1 cellular context compared by ENCODE assay signal in genomic region chr20:37727957-37728634, GRCh38.
TF ChIP-seq lines count a peak whose summit lies in the region.

No MANE protein-coding gene starts in this region.

TF ChIP-seq in SK-N-SH, 30 proteins besides CTCF, POLR2A, EP300 and RAD21 (continued from another document):
- TF ChIP-seq TEAD4 (IDR thresholded peaks at IDR 0.05; ENCODE audit: borderline replicate concordance, insufficient read depth) (no peak), ELF1 (IDR thresholded peaks at IDR 0.05) (no peak), NRF1 (IDR thresholded peaks at IDR 0.05; ENCODE audit: low read depth, low read length) (no peak), FOXJ3 (CRISPR knock-in tag; IDR thresholded peaks at IDR 0.05) (no peak), JUND (IDR thresholded peaks at IDR 0.05) (no peak), FOSL2 (IDR thresholded peaks at IDR 0.05; ENCODE audit: borderline replicate concordance, low read depth) (no peak), GABPA (IDR thresholded peaks at IDR 0.05; ENCODE audit: low read depth) (no peak), MEF2A (IDR thresholded peaks at IDR 0.05; ENCODE audit: borderline replicate concordance, low read depth) (no peak), REST (IDR thresholded peaks at IDR 0.05; ENCODE audit: low read depth, low read length) (no peak), RCOR1 (IDR thresholded peaks at IDR 0.05; ENCODE audit: low read length) (no peak), EZH2phosphoT487 (IDR thresholded peaks at IDR 0.05; ENCODE audit: borderline replicate concordance, low read depth) (no peak), NFIC (IDR thresholded peaks at IDR 0.05; ENCODE audit: borderline replicate concordance) (no peak)
- TF ChIP-seq, protein P1, sequence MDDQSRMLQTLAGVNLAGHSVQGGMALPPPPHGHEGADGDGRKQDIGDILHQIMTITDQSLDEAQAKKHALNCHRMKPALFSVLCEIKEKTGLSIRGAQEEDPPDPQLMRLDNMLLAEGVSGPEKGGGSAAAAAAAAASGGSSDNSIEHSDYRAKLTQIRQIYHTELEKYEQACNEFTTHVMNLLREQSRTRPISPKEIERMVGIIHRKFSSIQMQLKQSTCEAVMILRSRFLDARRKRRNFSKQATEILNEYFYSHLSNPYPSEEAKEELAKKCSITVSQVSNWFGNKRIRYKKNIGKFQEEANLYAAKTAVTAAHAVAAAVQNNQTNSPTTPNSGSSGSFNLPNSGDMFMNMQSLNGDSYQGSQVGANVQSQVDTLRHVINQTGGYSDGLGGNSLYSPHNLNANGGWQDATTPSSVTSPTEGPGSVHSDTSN (IDR thresholded peaks at IDR 0.05): no peak
